24 cellular contexts compared by ENCODE assay signal in the genomic region with DNA sequence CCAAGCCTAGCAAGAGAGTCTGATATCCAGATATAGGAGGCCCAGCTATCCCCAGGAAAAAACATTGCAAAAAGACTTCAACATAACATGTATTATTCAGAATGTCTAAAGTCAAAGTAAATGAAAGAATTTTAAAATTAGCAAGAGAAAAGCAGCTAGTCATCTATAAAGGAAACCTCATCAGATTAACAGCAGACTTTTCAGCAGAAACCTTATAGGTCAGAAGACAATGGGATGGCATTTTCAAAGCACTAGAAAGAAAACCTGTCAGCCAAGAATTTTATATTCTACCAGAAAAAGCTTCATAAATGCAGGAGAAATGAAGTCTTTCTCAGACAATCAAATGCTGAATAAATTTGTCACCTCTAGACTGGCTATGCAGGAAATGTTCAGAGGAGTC. TPM values are rescaled to one million over a fixed set of nuclear protein-coding genes. Genes with fewer than 3 reads are reported as not detected.
DNase-seq lines count a peak whose midpoint lies in the region; ATAC-seq, FAIRE-seq and TF ChIP-seq lines count a peak whose summit lies in the region.
"Had no signal": no experiment of that assay in that cellular context is flagged by ENCODE, and none has a peak within 500 bp of the region (broad histone marks: within the 10 kb centered on the region; RNA-seq: fewer than 3 reads in every experiment).

No MANE protein-coding gene starts in this region.

- no peak for FAIRE-seq in HepG2 (lab: Jason Lieb, UNC)
- FAIRE-seq: A549, GM12891, GM18507 had no signal

- no peaks in the 10 kb centered on the region for H3K4me1 ChIP-seq in HepG2 (ENCODE audit: insufficient read depth, low read length)
- H3K4me1 ChIP-seq in right lobe of liver: no peaks in the 10 kb centered on the region
- no peaks in the 10 kb centered on the region for H3K4me1 ChIP-seq in aorta (ENCODE audit: control insufficient read depth in 1 of 2, insufficient read depth in 2 of 2, low read length in 2 of 2)
- H3K4me1 ChIP-seq: A549, BE2C had no signal

- H3K27ac ChIP-seq in HepG2 (ENCODE audit: extremely low read length, insufficient read depth, low read length) (no peak overlapping the region), right lobe of liver (no peak overlapping the region), aorta (ENCODE audit: low read depth in 1 of 2, low read length in 2 of 2) (no peak overlapping the region)
- H3K27ac ChIP-seq: A549; BLaER1 treated with 17β-estradiol and CSF1 and Interleukin-3, amounts not matched to agents 10 nM and 100 nM had no signal

- no peak for TF ChIP-seq CTCF in HepG2 (CRISPR knock-in tag; IDR thresholded peaks at IDR 0.05)
- no peak for TF ChIP-seq CTCF in right lobe of liver (IDR thresholded peaks at IDR 0.05)
- no peak for TF ChIP-seq CTCF in WTC11 (IDR thresholded peaks at IDR 0.05)

- H3K4me3 ChIP-seq in HepG2 (replicated peaks in 1 of 3; ENCODE audit: insufficient read depth in 1 of 3, low read depth in 2 of 3, low read length in 3 of 3): no peak overlapping the region
- H3K4me3 ChIP-seq in right lobe of liver: no peak overlapping the region
- H3K4me3 ChIP-seq in aorta (ENCODE audit: low read length in 2 of 2): no peak overlapping the region
- H3K4me3 ChIP-seq: A549; BLaER1 treated with 17β-estradiol and CSF1 and Interleukin-3, amounts not matched to agents 10 nM and 100 nM; GM23338 had no signal

- TF ChIP-seq RAD21 in HepG2 (CRISPR knock-in tag; IDR thresholded peaks at IDR 0.05): no peak

- no peak for TF ChIP-seq EP300 in HepG2 (IDR thresholded peaks at IDR 0.05; ENCODE audit: low read depth in 2 of 2, low read length in 2 of 2)
- no peak for TF ChIP-seq EP300 in HepG2 (CRISPR knock-in tag; IDR thresholded peaks at IDR 0.05; ENCODE audit: borderline replicate concordance)

- POLR2A ChIA-PET in HepG2 (lab: Yijun Ruan, JAX) (no interaction called here), WTC11 (lab: Charles Lee) (no interaction called here)

- in situ Hi-C loops in HepG2 (cut with HindIII; ENCODE audit: extremely low pct_ligation_motif_present, low pct_unique_long_range_greater_than_20kb): no loop called here

- CTCF ChIA-PET in HepG2 (lab: Yijun Ruan, JAX; ENCODE audit: low intra/inter-chr PET ratio, low total read pairs): no interaction called here
- CTCF ChIA-PET in WTC11 (lab: Charles Lee): no interaction called here

- H3K4me3 Mint-ChIP-seq in WTC11: no peak overlapping the region
- H3K4me3 Mint-ChIP-seq: CD14-positive monocyte; CD4-positive, alpha-beta T cell; CD8-positive, alpha-beta memory T cell; GM23338; H9 had no signal

- TF ChIP-seq POLR2A in HepG2 (IDR thresholded peaks at IDR 0.05; ENCODE audit: insufficient read depth in 1 of 2, low read depth in 2 of 2, low read length in 2 of 2) (no peak), right lobe of liver (IDR thresholded peaks at IDR 0.05) (no peak)

- H3K36me3 ChIP-seq in HepG2 (replicated peaks in 1 of 2; ENCODE audit: control insufficient read depth in 1 of 2, insufficient read depth in 2 of 2, low read length in 2 of 2): no peaks in the 10 kb centered on the region
- no peaks in the 10 kb centered on the region for H3K36me3 ChIP-seq in right lobe of liver
- H3K36me3 ChIP-seq in aorta (ENCODE audit: control insufficient read depth in 1 of 2, insufficient read depth in 2 of 2, low read length in 1 of 2): no peaks in the 10 kb centered on the region
- H3K36me3 ChIP-seq: BE2C; BLaER1 treated with 17β-estradiol and CSF1 and Interleukin-3, amounts not matched to agents 10 nM and 100 nM had no signal

- peaks cover 91% of the 10 kb centered on the region for H3K9me3 Mint-ChIP-seq in WTC11

- H3K9me3 ChIP-seq in HepG2 (ENCODE audit: low read length) (peaks cover 11% of the 10 kb centered on the region), right lobe of liver (peaks cover 0 to 4% (median 0%) of the 10 kb centered on the region in 4 donors), aorta (ENCODE audit: control insufficient read depth, low read length) (peaks cover 2% of the 10 kb centered on the region)
- H3K9me3 ChIP-seq: BE2C had no signal

- H3K27ac Mint-ChIP-seq in WTC11: no peak overlapping the region
- H3K27ac Mint-ChIP-seq: CD14-positive monocyte; CD4-positive, alpha-beta T cell; CD8-positive, alpha-beta memory T cell; GM23338; H9 had no signal

- H4K20me1 ChIP-seq in HepG2 (ENCODE audit: insufficient read depth, low read length): no peaks in the 10 kb centered on the region
- H4K20me1 ChIP-seq: BLaER1 treated with 17β-estradiol and CSF1 and Interleukin-3, amounts not matched to agents 10 nM and 100 nM had no signal

- peaks cover 45% of the 10 kb centered on the region for H3K36me3 Mint-ChIP-seq in WTC11
- H3K36me3 Mint-ChIP-seq: CD14-positive monocyte had no signal

- intact Hi-C loops in HepG2 (cut with micrococcal nuclease; ENCODE audit: unreplicated experiment) (no loop called here), right lobe of liver (cut with DNase I) (no loop called here), aorta (cut with DNase I) (no loop called here)

- H3K27me3 Mint-ChIP-seq in WTC11 (ENCODE audit: low read depth): peaks cover 8% of the 10 kb centered on the region
- H3K27me3 Mint-ChIP-seq: CD4-positive, alpha-beta T cell had no signal

- DNase-seq in HepG2 (ENCODE audit: low spot score) (no peak), right lobe of liver (no peak), WTC11 (ENCODE audit: low spot score) (no peak), aorta (no peak)
- DNase-seq: 8988T; ACHN; AML-193; BE2C; Calu3; CD4-positive, alpha-beta T cell; CD8-positive, alpha-beta memory T cell; DMS79; EL; GDM1; H9 had no signal

- H2AFZ ChIP-seq in HepG2 (ENCODE audit: low read length): no peak overlapping the region
- H2AFZ ChIP-seq: GM23338 had no signal

- BruUV-seq in HepG2 (replicated peaks; lab: Mats Ljungman, UMichigan): no TSS peak

- H3K27me3 ChIP-seq in HepG2 (ENCODE audit: control insufficient read depth in 1 of 2, insufficient read depth in 2 of 2, low read length in 2 of 2): no peaks in the 10 kb centered on the region
- H3K27me3 ChIP-seq in right lobe of liver: no peaks in the 10 kb centered on the region
- no peaks in the 10 kb centered on the region for H3K27me3 ChIP-seq in aorta (ENCODE audit: control insufficient read depth in 1 of 2, insufficient read depth in 2 of 2, low read length in 1 of 2)
- H3K27me3 ChIP-seq: BE2C; BLaER1 treated with 17β-estradiol and CSF1 and Interleukin-3, amounts not matched to agents 10 nM and 100 nM had no signal

- no peak overlapping the region for H3K9ac ChIP-seq in HepG2 (ENCODE audit: insufficient read depth, low read depth, low read length)
- H3K9ac ChIP-seq: BLaER1 treated with 17β-estradiol and CSF1 and Interleukin-3, amounts not matched to agents 10 nM and 100 nM had no signal

- no peaks in the 10 kb centered on the region for H3K79me2 ChIP-seq in HepG2 (ENCODE audit: insufficient read depth, low read length)

- no peak overlapping the region for H3K4me2 ChIP-seq in HepG2 (ENCODE audit: low read depth, low read length)
- H3K4me2 ChIP-seq: A549; BLaER1 treated with 17β-estradiol and CSF1 and Interleukin-3, amounts not matched to agents 10 nM and 100 nM; GM23338 had no signal

- ATAC-seq in HepG2: no peak
- ATAC-seq in right lobe of liver: no peak
- no peak for ATAC-seq in WTC11
- ATAC-seq in aorta (ENCODE audit: low FRiP score): no peak
- no peak for ATAC-seq in HG02571 (IDR thresholded peaks at IDR 0.05; ENCODE audit: unreplicated experiment)
- ATAC-seq: A549, GM23338, HCT116 had no signal

- peaks cover 10% of the 10 kb centered on the region; the same call in 1 of the 2 replicates for H3K4me1 Mint-ChIP-seq in WTC11
- H3K4me1 Mint-ChIP-seq: CD14-positive monocyte; CD8-positive, alpha-beta memory T cell; GM23338; H9 had no signal

RNA-seq across cellular contexts. Expression of a gene that starts 9.9 kb away (rescaled TPM):
- total RNA-seq in HepG2 (2016; rRNA removed; fragmentation: Illumina TruSeq; extraction: Trizol) (not detected in 2 replicates), right lobe of liver (not detected), WTC11 (2021) (not detected in 3 replicates), aorta (not detected)
- not detected in 2 replicates for total RNA-seq in HepG2 (2016; cell fraction: cytosol; rRNA removed; fragmentation: Illumina TruSeq; extraction: Trizol; ENCODE audit: low read depth)
- not detected in 2 replicates for total RNA-seq in HepG2 (2016; cell fraction: insoluble cytoplasmic fraction; rRNA removed; fragmentation: Illumina TruSeq; extraction: Trizol)
- not detected in 2 replicates for total RNA-seq in HepG2 (2016; cell fraction: membrane; rRNA removed; fragmentation: Illumina TruSeq; extraction: Trizol)
- total RNA-seq in HepG2 (2016; cell fraction: nucleus; rRNA removed; fragmentation: Illumina TruSeq; extraction: Trizol): not detected in 2 replicates
- polyA plus RNA-seq in HepG2 (2011; rRNA removed) (not detected in 2 replicates), aorta (not detected)
- not detected in 2 replicates for polyA plus RNA-seq in HepG2 (2011; cell fraction: cytosol; rRNA removed)
- polyA plus RNA-seq in HepG2 (2011; cell fraction: nucleus; rRNA removed): not detected in 2 replicates
- polyA plus RNA-seq in HepG2 (2012): not detected in 2 replicates
- not detected in 2 replicates for polyA plus RNA-seq in HepG2 (2016; cell fraction: cytosol; fragmentation: Illumina TruSeq; extraction: Trizol; ENCODE audit: low read depth)
- polyA plus RNA-seq in HepG2 (2016; cell fraction: insoluble cytoplasmic fraction; fragmentation: Illumina TruSeq; extraction: Trizol; ENCODE audit: low read depth): not detected in 2 replicates
- polyA plus RNA-seq in HepG2 (2016; cell fraction: membrane; fragmentation: Illumina TruSeq; extraction: Trizol; ENCODE audit: low read depth): not detected in 2 replicates
- not detected in 2 replicates for polyA plus RNA-seq in HepG2 (2016; cell fraction: nucleus; fragmentation: Illumina TruSeq; extraction: Trizol; ENCODE audit: insufficient read depth, low read depth)
- polyA minus RNA-seq in HepG2 (2011; rRNA and poly(A)+ RNA removed; ENCODE audit: low replicate concordance): not detected in 2 replicates
- polyA minus RNA-seq in HepG2 (2011; cell fraction: cytosol; rRNA and poly(A)+ RNA removed): not detected in 2 replicates
- not detected in 2 replicates for polyA minus RNA-seq in HepG2 (2011; cell fraction: nucleus; rRNA and poly(A)+ RNA removed)
- total RNA-seq: Calu3; CD4-positive, alpha-beta T cell; CD8-positive, alpha-beta memory T cell; GM23338; H4; H9 had no signal
- polyA plus RNA-seq: A549; CD14-positive monocyte; CD8-positive, alpha-beta memory T cell; GM23338 had no signal

RNA-seq across cellular contexts. Expression of a gene that starts 23.3 kb away (rescaled TPM):
- total RNA-seq in HepG2 (2016; rRNA removed; fragmentation: Illumina TruSeq; extraction: Trizol) (not detected in 2 replicates), right lobe of liver (not detected), WTC11 (2021) (not detected in 3 replicates), aorta (not detected)
- total RNA-seq in HepG2 (2016; cell fraction: cytosol; rRNA removed; fragmentation: Illumina TruSeq; extraction: Trizol; ENCODE audit: low read depth): not detected in 2 replicates
- total RNA-seq in HepG2 (2016; cell fraction: insoluble cytoplasmic fraction; rRNA removed; fragmentation: Illumina TruSeq; extraction: Trizol): not detected in 2 replicates
- total RNA-seq in HepG2 (2016; cell fraction: membrane; rRNA removed; fragmentation: Illumina TruSeq; extraction: Trizol): not detected in 2 replicates
- total RNA-seq in HepG2 (2016; cell fraction: nucleus; rRNA removed; fragmentation: Illumina TruSeq; extraction: Trizol): not detected in 2 replicates
- polyA plus RNA-seq in HepG2 (2011; rRNA removed) (not detected in 2 replicates), aorta (not detected)
- not detected in 2 replicates for polyA plus RNA-seq in HepG2 (2011; cell fraction: cytosol; rRNA removed)
- not detected in 2 replicates for polyA plus RNA-seq in HepG2 (2011; cell fraction: nucleus; rRNA removed)
- not detected in 2 replicates for polyA plus RNA-seq in HepG2 (2012)
- polyA plus RNA-seq in HepG2 (2016; cell fraction: cytosol; fragmentation: Illumina TruSeq; extraction: Trizol; ENCODE audit: low read depth): not detected in 2 replicates
- polyA plus RNA-seq in HepG2 (2016; cell fraction: insoluble cytoplasmic fraction; fragmentation: Illumina TruSeq; extraction: Trizol; ENCODE audit: low read depth): not detected in 2 replicates
- polyA plus RNA-seq in HepG2 (2016; cell fraction: membrane; fragmentation: Illumina TruSeq; extraction: Trizol; ENCODE audit: low read depth): not detected in 2 replicates
- polyA plus RNA-seq in HepG2 (2016; cell fraction: nucleus; fragmentation: Illumina TruSeq; extraction: Trizol; ENCODE audit: insufficient read depth, low read depth): not detected in 2 replicates
- polyA minus RNA-seq in HepG2 (2011; rRNA and poly(A)+ RNA removed; ENCODE audit: low replicate concordance): not detected in 2 replicates
- not detected in 2 replicates for polyA minus RNA-seq in HepG2 (2011; cell fraction: cytosol; rRNA and poly(A)+ RNA removed)
- not detected in 2 replicates for polyA minus RNA-seq in HepG2 (2011; cell fraction: nucleus; rRNA and poly(A)+ RNA removed)
- total RNA-seq: Calu3; CD4-positive, alpha-beta T cell; CD8-positive, alpha-beta memory T cell; GM23338; H4; H9 had no signal
- polyA plus RNA-seq: A549; CD14-positive monocyte; CD8-positive, alpha-beta memory T cell; GM23338 had no signal

RNA-seq across cellular contexts. Expression of a gene that starts 27.4 kb away (rescaled TPM):
- total RNA-seq in HepG2 (2016; rRNA removed; fragmentation: Illumina TruSeq; extraction: Trizol) (not detected in 2 replicates), right lobe of liver (not detected), WTC11 (2021) (not detected in 3 replicates), aorta (not detected)
- total RNA-seq in HepG2 (2016; cell fraction: cytosol; rRNA removed; fragmentation: Illumina TruSeq; extraction: Trizol; ENCODE audit: low read depth): not detected in 2 replicates
- not detected in 2 replicates for total RNA-seq in HepG2 (2016; cell fraction: insoluble cytoplasmic fraction; rRNA removed; fragmentation: Illumina TruSeq; extraction: Trizol)
- not detected in 2 replicates for total RNA-seq in HepG2 (2016; cell fraction: membrane; rRNA removed; fragmentation: Illumina TruSeq; extraction: Trizol)
- total RNA-seq in HepG2 (2016; cell fraction: nucleus; rRNA removed; fragmentation: Illumina TruSeq; extraction: Trizol): not detected in 2 replicates
- polyA plus RNA-seq in HepG2 (2011; rRNA removed) (not detected in 2 replicates), aorta (not detected)
- not detected in 2 replicates for polyA plus RNA-seq in HepG2 (2011; cell fraction: cytosol; rRNA removed)
- polyA plus RNA-seq in HepG2 (2011; cell fraction: nucleus; rRNA removed): not detected in 2 replicates
- not detected in 2 replicates for polyA plus RNA-seq in HepG2 (2012)
- not detected in 2 replicates for polyA plus RNA-seq in HepG2 (2016; cell fraction: cytosol; fragmentation: Illumina TruSeq; extraction: Trizol; ENCODE audit: low read depth)
- not detected in 2 replicates for polyA plus RNA-seq in HepG2 (2016; cell fraction: insoluble cytoplasmic fraction; fragmentation: Illumina TruSeq; extraction: Trizol; ENCODE audit: low read depth)
- not detected in 2 replicates for polyA plus RNA-seq in HepG2 (2016; cell fraction: membrane; fragmentation: Illumina TruSeq; extraction: Trizol; ENCODE audit: low read depth)
- not detected in 2 replicates for polyA plus RNA-seq in HepG2 (2016; cell fraction: nucleus; fragmentation: Illumina TruSeq; extraction: Trizol; ENCODE audit: insufficient read depth, low read depth)
- polyA minus RNA-seq in HepG2 (2011; rRNA and poly(A)+ RNA removed; ENCODE audit: low replicate concordance): not detected in 2 replicates
- not detected in 2 replicates for polyA minus RNA-seq in HepG2 (2011; cell fraction: cytosol; rRNA and poly(A)+ RNA removed)
- polyA minus RNA-seq in HepG2 (2011; cell fraction: nucleus; rRNA and poly(A)+ RNA removed): not detected in 2 replicates
- total RNA-seq: Calu3; CD4-positive, alpha-beta T cell; CD8-positive, alpha-beta memory T cell; GM23338; H4; H9 had no signal
- polyA plus RNA-seq: A549; CD14-positive monocyte; CD8-positive, alpha-beta memory T cell; GM23338 had no signal

RNA-seq across cellular contexts. Expression of a gene that starts 38.9 kb away (rescaled TPM):
- total RNA-seq in HepG2 (2016; rRNA removed; fragmentation: Illumina TruSeq; extraction: Trizol) (not detected in 2 replicates), right lobe of liver (not detected), WTC11 (2021) (not detected in 3 replicates), aorta (not detected)
- not detected in 2 replicates for total RNA-seq in HepG2 (2016; cell fraction: cytosol; rRNA removed; fragmentation: Illumina TruSeq; extraction: Trizol; ENCODE audit: low read depth)
- not detected in 2 replicates for total RNA-seq in HepG2 (2016; cell fraction: insoluble cytoplasmic fraction; rRNA removed; fragmentation: Illumina TruSeq; extraction: Trizol)
- not detected in 2 replicates for total RNA-seq in HepG2 (2016; cell fraction: membrane; rRNA removed; fragmentation: Illumina TruSeq; extraction: Trizol)
- total RNA-seq in HepG2 (2016; cell fraction: nucleus; rRNA removed; fragmentation: Illumina TruSeq; extraction: Trizol): not detected in 2 replicates
- polyA plus RNA-seq in HepG2 (2011; rRNA removed) (not detected in 2 replicates), aorta (not detected)
- not detected in 2 replicates for polyA plus RNA-seq in HepG2 (2011; cell fraction: cytosol; rRNA removed)
- not detected in 2 replicates for polyA plus RNA-seq in HepG2 (2011; cell fraction: nucleus; rRNA removed)
- polyA plus RNA-seq in HepG2 (2012): not detected in 2 replicates
- polyA plus RNA-seq in HepG2 (2016; cell fraction: cytosol; fragmentation: Illumina TruSeq; extraction: Trizol; ENCODE audit: low read depth): not detected in 2 replicates
- not detected in 2 replicates for polyA plus RNA-seq in HepG2 (2016; cell fraction: insoluble cytoplasmic fraction; fragmentation: Illumina TruSeq; extraction: Trizol; ENCODE audit: low read depth)
- not detected in 2 replicates for polyA plus RNA-seq in HepG2 (2016; cell fraction: membrane; fragmentation: Illumina TruSeq; extraction: Trizol; ENCODE audit: low read depth)
- not detected in 2 replicates for polyA plus RNA-seq in HepG2 (2016; cell fraction: nucleus; fragmentation: Illumina TruSeq; extraction: Trizol; ENCODE audit: insufficient read depth, low read depth)
- polyA minus RNA-seq in HepG2 (2011; rRNA and poly(A)+ RNA removed; ENCODE audit: low replicate concordance): not detected in 2 replicates
- not detected in 2 replicates for polyA minus RNA-seq in HepG2 (2011; cell fraction: cytosol; rRNA and poly(A)+ RNA removed)
- polyA minus RNA-seq in HepG2 (2011; cell fraction: nucleus; rRNA and poly(A)+ RNA removed): not detected in 2 replicates
- total RNA-seq: Calu3; CD4-positive, alpha-beta T cell; CD8-positive, alpha-beta memory T cell; GM23338; H4; H9 had no signal
- polyA plus RNA-seq: A549; CD14-positive monocyte; CD8-positive, alpha-beta memory T cell; GM23338 had no signal

RNA-seq across cellular contexts. Expression of a gene that starts 57.3 kb away (rescaled TPM):
- total RNA-seq in HepG2 (2016; rRNA removed; fragmentation: Illumina TruSeq; extraction: Trizol): not detected in 2 replicates
- not detected in 2 replicates for total RNA-seq in HepG2 (2016; cell fraction: cytosol; rRNA removed; fragmentation: Illumina TruSeq; extraction: Trizol; ENCODE audit: low read depth)
- not detected in 2 replicates for total RNA-seq in HepG2 (2016; cell fraction: insoluble cytoplasmic fraction; rRNA removed; fragmentation: Illumina TruSeq; extraction: Trizol)
- total RNA-seq in HepG2 (2016; cell fraction: membrane; rRNA removed; fragmentation: Illumina TruSeq; extraction: Trizol): not detected in 2 replicates
- not detected in 2 replicates for total RNA-seq in HepG2 (2016; cell fraction: nucleus; rRNA removed; fragmentation: Illumina TruSeq; extraction: Trizol)
- not detected in 2 replicates for polyA plus RNA-seq in HepG2 (2011; rRNA removed)
- polyA plus RNA-seq in HepG2 (2011; cell fraction: cytosol; rRNA removed): not detected in 2 replicates
- not detected in 2 replicates for polyA plus RNA-seq in HepG2 (2011; cell fraction: nucleus; rRNA removed)
- polyA plus RNA-seq in HepG2 (2012): not detected in 2 replicates
- polyA plus RNA-seq in HepG2 (2016; cell fraction: cytosol; fragmentation: Illumina TruSeq; extraction: Trizol; ENCODE audit: low read depth): not detected in 2 replicates
- polyA plus RNA-seq in HepG2 (2016; cell fraction: insoluble cytoplasmic fraction; fragmentation: Illumina TruSeq; extraction: Trizol; ENCODE audit: low read depth): not detected in 2 replicates
- polyA plus RNA-seq in HepG2 (2016; cell fraction: membrane; fragmentation: Illumina TruSeq; extraction: Trizol; ENCODE audit: low read depth): not detected in 2 replicates
- polyA plus RNA-seq in HepG2 (2016; cell fraction: nucleus; fragmentation: Illumina TruSeq; extraction: Trizol; ENCODE audit: insufficient read depth, low read depth): not detected in 2 replicates
- not detected in 2 replicates for polyA minus RNA-seq in HepG2 (2011; rRNA and poly(A)+ RNA removed; ENCODE audit: low replicate concordance)
- polyA minus RNA-seq in HepG2 (2011; cell fraction: cytosol; rRNA and poly(A)+ RNA removed): not detected in 2 replicates
- polyA minus RNA-seq in HepG2 (2011; cell fraction: nucleus; rRNA and poly(A)+ RNA removed): not detected in 2 replicates
- total RNA-seq in right lobe of liver: not detected
- total RNA-seq in WTC11 (2021): not detected in 3 replicates
- total RNA-seq in aorta: not detected
- polyA plus RNA-seq in aorta: not detected
- total RNA-seq: Calu3; CD4-positive, alpha-beta T cell; CD8-positive, alpha-beta memory T cell; GM23338; H4; H9 had no signal
- polyA plus RNA-seq: A549; CD14-positive monocyte; CD8-positive, alpha-beta memory T cell; GM23338 had no signal
